ENCODE assay signal across 18 cellular contexts in genomic region chr12:19115285-19115684, GRCh38.
"Had no signal": no experiment of that assay in that cellular context is flagged by ENCODE, and none has a peak within 500 bp of the region (broad histone marks: within the 10 kb centered on the region; RNA-seq: fewer than 3 reads in every experiment).

No MANE protein-coding gene starts in this region.

- H3K27ac ChIP-seq: RWPE1 had no signal

- H3K9ac ChIP-seq: SK-N-SH had no signal

- H3K9me3 ChIP-seq: SK-N-SH had no signal

- H3K4me2 ChIP-seq: SK-N-SH had no signal

- DNase-seq: KBM-7, MV-4-11, NCI-H1048, NCI-H1105, NCI-H1417, NCI-H1436 treated with DMSO at 0.1 percent for 48 hours, NCI-H1694, NCI-H2029, NCI-H2081 treated with DMSO at 0.1 percent for 48 hours, NCI-H2171, NCI-H226, NCI-H446, NCI-H510A treated with DMSO at 0.1 percent for 48 hours, NCI-H526, SHP77, SK-N-SH, SW 1271 had no signal
